In genomic region chr7:66758964-66759628, GRCh38 we compare ENCODE assay signal across 1 cellular context.
TF ChIP-seq lines count a peak whose summit lies in the region.

No MANE protein-coding gene starts in this region.

TF ChIP-seq in GM12878, 131 proteins besides CTCF, POLR2A, EP300 and RAD21 (continued from another document):
- TF ChIP-seq ELK1 (IDR thresholded peaks at IDR 0.05; ENCODE audit: low read depth, low read length) (no peak), MYC (IDR thresholded peaks at IDR 0.05; ENCODE audit: insufficient read depth, insufficient read length, insufficient replicate concordance, low read length, severe bottlenecking) (no peak), ZNF207 (IDR thresholded peaks at IDR 0.05; ENCODE audit: borderline replicate concordance) (no peak), NFIC (IDR thresholded peaks at IDR 0.05; ENCODE audit: low read depth, low read length) (peak; percentile 36; the same call in 1 of the 2 replicates), JUNB (IDR thresholded peaks at IDR 0.05) (peak; percentile 87), GABPA (IDR thresholded peaks at IDR 0.05; ENCODE audit: low read depth) (peak; percentile 74), ETV6 (conservative IDR thresholded peaks at IDR 0.05 in 1 of 2, IDR thresholded peaks at IDR 0.05 in 1 of 2; ENCODE audit: borderline replicate concordance in 1 of 2, low read depth in 1 of 2) (peak in 1 of 2 experiments; percentile 58; a peak in 1 of 4 replicates), IRF4 (IDR thresholded peaks at IDR 0.05; ENCODE audit: low read depth, low read length) (peak; percentile 28; the same call in 1 of the 2 replicates), MEF2A (IDR thresholded peaks at IDR 0.05; ENCODE audit: insufficient read depth, low read depth, low read length) (no peak), RUNX3 (IDR thresholded peaks at IDR 0.05; ENCODE audit: low read length) (peak; percentile 65; the same call in 1 of the 2 replicates), TARDBP (IDR thresholded peaks at IDR 0.05; ENCODE audit: borderline replicate concordance) (no peak), YBX1 (IDR thresholded peaks at IDR 0.05) (no peak), BMI1 (IDR thresholded peaks at IDR 0.05; ENCODE audit: borderline replicate concordance) (no peak), E2F8 (IDR thresholded peaks at IDR 0.05; ENCODE audit: low read depth, partially characterized antibody) (no peak), CHD2 (IDR thresholded peaks at IDR 0.05; ENCODE audit: borderline replicate concordance, low read depth, low read length) (no peak), DPF2 (IDR thresholded peaks at IDR 0.05) (no peak), HSF1 (IDR thresholded peaks at IDR 0.05; ENCODE audit: low read depth, low read length) (no peak), EED (IDR thresholded peaks at IDR 0.05; ENCODE audit: low read depth) (peak; percentile 48; the same call in 1 of the 2 replicates), STAT1 (conservative IDR thresholded peaks at IDR 0.05) (no peak), SMC3 (IDR thresholded peaks at IDR 0.05; ENCODE audit: borderline replicate concordance, low read length) (no peak), MYB (IDR thresholded peaks at IDR 0.05; ENCODE audit: borderline replicate concordance, low read depth, low read length) (no peak), MXI1 (IDR thresholded peaks at IDR 0.05; ENCODE audit: low read depth, low read length) (no peak), BACH1 (IDR thresholded peaks at IDR 0.05; ENCODE audit: borderline replicate concordance) (no peak), ATF2 (IDR thresholded peaks at IDR 0.05; ENCODE audit: low read length) (peak; percentile 52; the same call in 1 of the 2 replicates)
- TF ChIP-seq, protein P1, sequence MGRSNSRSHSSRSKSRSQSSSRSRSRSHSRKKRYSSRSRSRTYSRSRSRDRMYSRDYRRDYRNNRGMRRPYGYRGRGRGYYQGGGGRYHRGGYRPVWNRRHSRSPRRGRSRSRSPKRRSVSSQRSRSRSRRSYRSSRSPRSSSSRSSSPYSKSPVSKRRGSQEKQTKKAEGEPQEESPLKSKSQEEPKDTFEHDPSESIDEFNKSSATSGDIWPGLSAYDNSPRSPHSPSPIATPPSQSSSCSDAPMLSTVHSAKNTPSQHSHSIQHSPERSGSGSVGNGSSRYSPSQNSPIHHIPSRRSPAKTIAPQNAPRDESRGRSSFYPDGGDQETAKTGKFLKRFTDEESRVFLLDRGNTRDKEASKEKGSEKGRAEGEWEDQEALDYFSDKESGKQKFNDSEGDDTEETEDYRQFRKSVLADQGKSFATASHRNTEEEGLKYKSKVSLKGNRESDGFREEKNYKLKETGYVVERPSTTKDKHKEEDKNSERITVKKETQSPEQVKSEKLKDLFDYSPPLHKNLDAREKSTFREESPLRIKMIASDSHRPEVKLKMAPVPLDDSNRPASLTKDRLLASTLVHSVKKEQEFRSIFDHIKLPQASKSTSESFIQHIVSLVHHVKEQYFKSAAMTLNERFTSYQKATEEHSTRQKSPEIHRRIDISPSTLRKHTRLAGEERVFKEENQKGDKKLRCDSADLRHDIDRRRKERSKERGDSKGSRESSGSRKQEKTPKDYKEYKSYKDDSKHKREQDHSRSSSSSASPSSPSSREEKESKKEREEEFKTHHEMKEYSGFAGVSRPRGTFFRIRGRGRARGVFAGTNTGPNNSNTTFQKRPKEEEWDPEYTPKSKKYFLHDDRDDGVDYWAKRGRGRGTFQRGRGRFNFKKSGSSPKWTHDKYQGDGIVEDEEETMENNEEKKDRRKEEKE (IDR thresholded peaks at IDR 0.05): no peak
- TF ChIP-seq, protein P2, sequence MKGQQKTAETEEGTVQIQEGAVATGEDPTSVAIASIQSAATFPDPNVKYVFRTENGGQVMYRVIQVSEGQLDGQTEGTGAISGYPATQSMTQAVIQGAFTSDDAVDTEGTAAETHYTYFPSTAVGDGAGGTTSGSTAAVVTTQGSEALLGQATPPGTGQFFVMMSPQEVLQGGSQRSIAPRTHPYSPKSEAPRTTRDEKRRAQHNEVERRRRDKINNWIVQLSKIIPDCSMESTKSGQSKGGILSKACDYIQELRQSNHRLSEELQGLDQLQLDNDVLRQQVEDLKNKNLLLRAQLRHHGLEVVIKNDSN (IDR thresholded peaks at IDR 0.05; ENCODE audit: borderline replicate concordance, extremely low read length, insufficient read depth, low read depth, low read length): no peak
- TF ChIP-seq, protein P3, sequence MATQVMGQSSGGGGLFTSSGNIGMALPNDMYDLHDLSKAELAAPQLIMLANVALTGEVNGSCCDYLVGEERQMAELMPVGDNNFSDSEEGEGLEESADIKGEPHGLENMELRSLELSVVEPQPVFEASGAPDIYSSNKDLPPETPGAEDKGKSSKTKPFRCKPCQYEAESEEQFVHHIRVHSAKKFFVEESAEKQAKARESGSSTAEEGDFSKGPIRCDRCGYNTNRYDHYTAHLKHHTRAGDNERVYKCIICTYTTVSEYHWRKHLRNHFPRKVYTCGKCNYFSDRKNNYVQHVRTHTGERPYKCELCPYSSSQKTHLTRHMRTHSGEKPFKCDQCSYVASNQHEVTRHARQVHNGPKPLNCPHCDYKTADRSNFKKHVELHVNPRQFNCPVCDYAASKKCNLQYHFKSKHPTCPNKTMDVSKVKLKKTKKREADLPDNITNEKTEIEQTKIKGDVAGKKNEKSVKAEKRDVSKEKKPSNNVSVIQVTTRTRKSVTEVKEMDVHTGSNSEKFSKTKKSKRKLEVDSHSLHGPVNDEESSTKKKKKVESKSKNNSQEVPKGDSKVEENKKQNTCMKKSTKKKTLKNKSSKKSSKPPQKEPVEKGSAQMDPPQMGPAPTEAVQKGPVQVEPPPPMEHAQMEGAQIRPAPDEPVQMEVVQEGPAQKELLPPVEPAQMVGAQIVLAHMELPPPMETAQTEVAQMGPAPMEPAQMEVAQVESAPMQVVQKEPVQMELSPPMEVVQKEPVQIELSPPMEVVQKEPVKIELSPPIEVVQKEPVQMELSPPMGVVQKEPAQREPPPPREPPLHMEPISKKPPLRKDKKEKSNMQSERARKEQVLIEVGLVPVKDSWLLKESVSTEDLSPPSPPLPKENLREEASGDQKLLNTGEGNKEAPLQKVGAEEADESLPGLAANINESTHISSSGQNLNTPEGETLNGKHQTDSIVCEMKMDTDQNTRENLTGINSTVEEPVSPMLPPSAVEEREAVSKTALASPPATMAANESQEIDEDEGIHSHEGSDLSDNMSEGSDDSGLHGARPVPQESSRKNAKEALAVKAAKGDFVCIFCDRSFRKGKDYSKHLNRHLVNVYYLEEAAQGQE (IDR thresholded peaks at IDR 0.05; ENCODE audit: low read depth, low read length): no peak
